ENCODE assay signal across 13 cellular contexts in the genomic region with DNA sequence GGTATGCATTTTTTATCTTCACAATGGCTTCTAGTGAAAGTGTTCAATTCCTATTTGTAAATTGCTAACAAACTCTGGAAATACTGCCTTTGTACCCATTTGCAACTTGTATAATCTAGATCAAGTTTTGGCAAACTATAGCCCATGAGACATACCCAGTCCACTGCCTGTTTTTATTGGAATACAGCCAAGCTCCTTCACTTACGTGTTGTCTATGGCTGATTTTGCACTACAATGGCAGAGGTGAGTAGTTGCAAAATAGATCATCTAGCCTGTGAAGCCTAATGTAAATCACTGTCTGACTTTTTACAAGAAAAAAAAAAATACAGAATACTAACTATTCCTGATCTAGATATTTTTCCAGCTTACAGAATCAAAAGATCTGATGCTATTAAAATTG. TPM values are rescaled to one million over a fixed set of nuclear protein-coding genes. Genes with fewer than 3 reads are reported as not detected.
DNase-seq lines count a peak whose midpoint lies in the region; ATAC-seq, FAIRE-seq and TF ChIP-seq lines count a peak whose summit lies in the region.
"Had no signal": no experiment of that assay in that cellular context is flagged by ENCODE, and none has a peak within 500 bp of the region (broad histone marks: within the 10 kb centered on the region; RNA-seq: fewer than 3 reads in every experiment).

No MANE protein-coding gene starts in this region.

- DNase-seq in HCEC 1CT (peak; percentile 52), NCI-H510A (lab: John Stamatoyannopoulos, UW) (peak; percentile 30), bronchial epithelial cell (ENCODE audit: low read depth) (peak; percentile 92), left lobe of liver (ENCODE audit: low spot score) (no peak), NCI-H1694 (lab: John Stamatoyannopoulos, UW) (no peak), SK-N-DZ (ENCODE audit: low spot score) (no peak)
- no peak for DNase-seq in effector CD4-positive, alpha-beta T cell
- DNase-seq: activated CD4-positive, alpha-beta T cell treated with anti-CD3 and anti-CD28 coated beads for 4 hours; foreskin melanocyte; natural killer cell; right cardiac atrium; T-cell had no signal

- TF ChIP-seq CTCF in bronchial epithelial cell (IDR thresholded peaks at IDR 0.05; ENCODE audit: insufficient read depth, low read length, severe bottlenecking): no peak

- no peak for FAIRE-seq in bronchial epithelial cell (lab: Jason Lieb, UNC)

- no peaks in the 10 kb centered on the region for H3K36me3 ChIP-seq in bronchial epithelial cell (ENCODE audit: control insufficient read depth, insufficient read depth, low read length)

- no peak overlapping the region for H3K4me3 ChIP-seq in bronchial epithelial cell (ENCODE audit: low read depth, low read length)
- H3K4me3 ChIP-seq: cardiac muscle cell had no signal

- ATAC-seq in left lobe of liver: peak; percentile 73
- ATAC-seq: natural killer cell, right cardiac atrium, T-cell had no signal

- H3K27me3 ChIP-seq in bronchial epithelial cell (ENCODE audit: control insufficient read depth, insufficient read depth, low read length): no peaks in the 10 kb centered on the region
- H3K27me3 ChIP-seq: cardiac muscle cell had no signal

RNA-seq across cellular contexts. Expression of a gene that starts 37.1 kb away (rescaled TPM):
- total RNA-seq in bronchial epithelial cell (0.79 and 3.8 TPM in 2 replicates), left lobe of liver (1.2 TPM)
- 25.5 and 27.2 TPM in 2 replicates for polyA plus RNA-seq in SK-N-DZ (2014; cell fraction: cytosol; rRNA removed)
- polyA plus RNA-seq in SK-N-DZ (2014; cell fraction: nucleus; rRNA removed): 47.6 and 48.7 TPM in 2 replicates
- total RNA-seq: natural killer cell had no signal

RNA-seq across cellular contexts. Expression of a gene that starts 54.8 kb away (rescaled TPM):
- total RNA-seq in bronchial epithelial cell: 0.51 TPM in 1 of 2 replicates, not detected in the other
- total RNA-seq in left lobe of liver: 2.6 TPM
- 4.9 and 6.2 TPM in 2 replicates for polyA plus RNA-seq in SK-N-DZ (2014; cell fraction: cytosol; rRNA removed)
- polyA plus RNA-seq in SK-N-DZ (2014; cell fraction: nucleus; rRNA removed): 1.7 and 3.0 TPM in 2 replicates
- total RNA-seq: natural killer cell had no signal

Comparison
In these comparisons a context has a peak if more than half of its experiments do, and no peak if none do; other contexts are left out.
1. DNase-seq: peak in HCEC 1CT (single experiment), NCI-H510A (single experiment) and bronchial epithelial cell (single experiment); none in left lobe of liver (single experiment), NCI-H1694 (single experiment), SK-N-DZ (single experiment) and effector CD4-positive, alpha-beta T cell (single experiment).